ENCODE assay signal across 8 cellular contexts in genomic region chr6:21587182-21587924, GRCh38. TPM values are rescaled to one million over a fixed set of nuclear protein-coding genes. Genes with fewer than 3 reads are reported as not detected.
DNase-seq lines count a peak whose midpoint lies in the region; FAIRE-seq and TF ChIP-seq lines count a peak whose summit lies in the region.

No MANE protein-coding gene starts in this region.

- FAIRE-seq in bronchial epithelial cell (lab: Jason Lieb, UNC) = no peak

- H3K27ac ChIP-seq in skin epidermis = peak overlapping the region; percentile 4 to 95 (median 88)

- no peaks in the 10 kb centered on the region for H3K27me3 ChIP-seq in bronchial epithelial cell (ENCODE audit: control insufficient read depth, insufficient read depth, low read length)

- TF ChIP-seq CTCF in bronchial epithelial cell (IDR thresholded peaks at IDR 0.05; ENCODE audit: insufficient read depth, low read length, severe bottlenecking) = peak; percentile 21

- H3K4me3 ChIP-seq in bronchial epithelial cell (ENCODE audit: low read depth, low read length) (peak overlapping the region; percentile 72), skin epidermis (peak overlapping the region; percentile 50 to 68 (median 54))

- DNase-seq in SKM-1 treated with dmso at 0.1 percent for 144 hours (lab: John Stamatoyannopoulos, UW; ENCODE audit: unreplicated experiment) (peak; percentile 35), SKM-1 (lab: John Stamatoyannopoulos, UW; ENCODE audit: unreplicated experiment) (no peak), GOT3 (lab: John Stamatoyannopoulos, UW) (peak; percentile 53), Kasumi-1 (lab: John Stamatoyannopoulos, UW) (peak; percentile 76 to 88), SIG-M5 (lab: John Stamatoyannopoulos, UW) (peak; percentile 22), bronchial epithelial cell (ENCODE audit: low read depth) (peak; percentile 54), inferior parietal cortex (ENCODE audit: extremely low spot score) (peak; percentile 32)

- H3K36me3 ChIP-seq in bronchial epithelial cell (ENCODE audit: control insufficient read depth, insufficient read depth, low read length) = no peaks in the 10 kb centered on the region

RNA-seq across cellular contexts. Expression of gene SOX4, which starts 6.2 kb away (rescaled TPM):
- 20.9 and 36.6 TPM in 2 replicates for total RNA-seq in bronchial epithelial cell
